Comparison of ENCODE assay signal across 20 cellular contexts in genomic region chr9:121178676-121179372, GRCh38. TPM values are rescaled to one million over a fixed set of nuclear protein-coding genes. Genes with fewer than 3 reads are reported as not detected.
A peak's percentile ranks its signal among the peaks of the same experiment; 100 is the strongest.
DNase-seq lines count a peak whose midpoint lies in the region; ATAC-seq, FAIRE-seq and TF ChIP-seq lines count a peak whose summit lies in the region.
"Had no signal": no experiment of that assay in that cellular context is flagged by ENCODE, and none has a peak within 500 bp of the region (broad histone marks: within the 10 kb centered on the region; RNA-seq: fewer than 3 reads in every experiment).

No MANE protein-coding gene starts in this region.

- H3K27ac Mint-ChIP-seq in activated naive CD4-positive, alpha-beta T cell treated with anti-CD3 and anti-CD28 coated beads, Interleukin-2, amount 50 U/mL, for 24 hours, result peak overlapping the region; percentile 79
- H3K27ac Mint-ChIP-seq in activated naive CD8-positive, alpha-beta T cell, result peak overlapping the region; percentile 67
- H3K27ac Mint-ChIP-seq: activated naive CD8-positive, alpha-beta T cell treated with anti-CD3 and anti-CD28 coated beads, Interleukin-2, amount 10 ng/mL, durations not matched to agents 7 days and 5 days had no signal

- peaks cover 18% of the 10 kb centered on the region for H3K4me1 Mint-ChIP-seq in activated naive CD4-positive, alpha-beta T cell treated with anti-CD3 and anti-CD28 coated beads, Interleukin-2, amount 50 U/mL, for 24 hours
- H3K4me1 Mint-ChIP-seq in activated naive CD8-positive, alpha-beta T cell (ENCODE audit: low read depth), result peaks cover 23% of the 10 kb centered on the region
- H3K4me1 Mint-ChIP-seq: activated naive CD8-positive, alpha-beta T cell treated with anti-CD3 and anti-CD28 coated beads, Interleukin-2, amount 10 ng/mL, durations not matched to agents 7 days and 5 days had no signal

- no peaks in the 10 kb centered on the region for H3K27me3 ChIP-seq in HepG2 (ENCODE audit: control insufficient read depth in 1 of 2, insufficient read depth in 2 of 2, low read length in 2 of 2)
- no peaks in the 10 kb centered on the region for H3K27me3 ChIP-seq in upper lobe of right lung
- H3K27me3 ChIP-seq: stomach had no signal

- H3K79me2 ChIP-seq in HepG2 (ENCODE audit: insufficient read depth, low read length), result peaks cover 25% of the 10 kb centered on the region

- no peak; the same call in 2 of the 3 replicates for ATAC-seq in HepG2
- ATAC-seq in upper lobe of right lung, result peak; percentile 38
- no peak for ATAC-seq in GM19467 (IDR thresholded peaks at IDR 0.05; ENCODE audit: unreplicated experiment)
- no peak for ATAC-seq in HG02973 (IDR thresholded peaks at IDR 0.05; ENCODE audit: unreplicated experiment)
- ATAC-seq: right cardiac atrium had no signal

- peak overlapping the region; percentile 25; the same call in 1 of the 2 replicates for H3K4me2 ChIP-seq in HepG2 (ENCODE audit: low read depth, low read length)

- DNase-seq in activated naive CD4-positive, alpha-beta T cell treated with Interleukin-2 at 50 U/mL for 16 hours, result no peak
- DNase-seq in HepG2 (ENCODE audit: low spot score) (no peak), upper lobe of right lung (no peak), SIG-M5 treated with dmso at 0.1 percent for 504 hours (lab: John Stamatoyannopoulos, UW; ENCODE audit: unreplicated experiment) (no peak)
- DNase-seq: activated naive CD8-positive, alpha-beta T cell treated with anti-CD3 and anti-CD28 coated beads, Interleukin-2, amount 10 ng/mL, durations not matched to agents 7 days and 5 days; dermis blood vessel endothelial cell; GDM1; GOT3; NCI-H1048; NCI-H2081 treated with DMSO at 0.1 percent for 48 hours; NCI-H526; right cardiac atrium; Right ventricle myocardium superior; stomach had no signal

- POLR2A ChIA-PET in HepG2 (lab: Yijun Ruan, JAX), result no interaction called here

- H3K9me3 Mint-ChIP-seq in activated naive CD4-positive, alpha-beta T cell treated with anti-CD3 and anti-CD28 coated beads, Interleukin-2, amount 50 U/mL, for 24 hours, result no peaks in the 10 kb centered on the region
- H3K9me3 Mint-ChIP-seq in activated naive CD8-positive, alpha-beta T cell (ENCODE audit: low read depth), result no peaks in the 10 kb centered on the region
- H3K9me3 Mint-ChIP-seq: activated naive CD8-positive, alpha-beta T cell treated with anti-CD3 and anti-CD28 coated beads, Interleukin-2, amount 10 ng/mL, durations not matched to agents 7 days and 5 days had no signal

- H3K4me3 Mint-ChIP-seq in activated naive CD4-positive, alpha-beta T cell treated with anti-CD3 and anti-CD28 coated beads, Interleukin-2, amount 50 U/mL, for 24 hours, result no peak overlapping the region
- H3K4me3 Mint-ChIP-seq in activated naive CD8-positive, alpha-beta T cell, result no peak overlapping the region
- H3K4me3 Mint-ChIP-seq: activated naive CD8-positive, alpha-beta T cell treated with anti-CD3 and anti-CD28 coated beads, Interleukin-2, amount 10 ng/mL, durations not matched to agents 7 days and 5 days had no signal

- TF ChIP-seq POLR2A in HepG2 (IDR thresholded peaks at IDR 0.05; ENCODE audit: insufficient read depth in 1 of 2, low read depth in 2 of 2, low read length in 2 of 2), result no peak

- no peak for TF ChIP-seq RAD21 in HepG2 (CRISPR knock-in tag; IDR thresholded peaks at IDR 0.05)

- H3K36me3 Mint-ChIP-seq in activated naive CD4-positive, alpha-beta T cell treated with anti-CD3 and anti-CD28 coated beads, Interleukin-2, amount 50 U/mL, for 24 hours, result peaks cover 17% of the 10 kb centered on the region
- H3K36me3 Mint-ChIP-seq in activated naive CD8-positive, alpha-beta T cell, result peaks cover 5% of the 10 kb centered on the region

- H4K20me1 ChIP-seq in HepG2 (ENCODE audit: insufficient read depth, low read length), result 0 out of 2 replicates have a peak, but pooled peaks cover 2% of the 10 kb centered on the region

- 87% methylated on average over 6 of the region's 6 CpGs for WGBS in HepG2 (ENCODE audit: low lambda C conversion rate)

- no peak overlapping the region for H3K9ac ChIP-seq in HepG2 (ENCODE audit: insufficient read depth, low read depth, low read length)

- TF ChIP-seq EP300 in HepG2 (IDR thresholded peaks at IDR 0.05; ENCODE audit: low read depth in 2 of 2, low read length in 2 of 2), result no peak
- no peak for TF ChIP-seq EP300 in HepG2 (CRISPR knock-in tag; IDR thresholded peaks at IDR 0.05; ENCODE audit: borderline replicate concordance)

- intact Hi-C loops in HepG2 (cut with micrococcal nuclease; ENCODE audit: unreplicated experiment) (no loop called here), upper lobe of right lung (cut with DNase I) (no loop called here)

- H3K36me3 ChIP-seq in HepG2 (replicated peaks in 1 of 2; ENCODE audit: control insufficient read depth in 1 of 2, insufficient read depth in 2 of 2, low read length in 2 of 2) (peaks cover 4 to 8% of the 10 kb centered on the region in 2 experiments; a peak in 4 of 5 replicates), upper lobe of right lung (peaks cover 76% of the 10 kb centered on the region)

- no peak overlapping the region for H2AFZ ChIP-seq in HepG2 (ENCODE audit: low read length)

- peaks cover 61% of the 10 kb centered on the region for H3K4me1 ChIP-seq in HepG2 (ENCODE audit: insufficient read depth, low read length)
- H3K4me1 ChIP-seq in upper lobe of right lung, result peaks cover 11% of the 10 kb centered on the region

- H3K4me3 ChIP-seq in HepG2 (replicated peaks in 1 of 3; ENCODE audit: insufficient read depth in 1 of 3, low read depth in 2 of 3, low read length in 3 of 3), result no peak overlapping the region
- H3K4me3 ChIP-seq in upper lobe of right lung, result no peak overlapping the region
- H3K4me3 ChIP-seq: stomach had no signal

- FAIRE-seq in HepG2 (lab: Jason Lieb, UNC), result no peak
- FAIRE-seq: bronchial epithelial cell, urothelium cell line had no signal

- no TSS peak for BruUV-seq in HepG2 (replicated peaks; lab: Mats Ljungman, UMichigan)

- H3K27ac ChIP-seq in HepG2 (ENCODE audit: extremely low read length, insufficient read depth, low read length) (peak overlapping the region; percentile 31), upper lobe of right lung (no peak overlapping the region)
- H3K27ac ChIP-seq: stomach had no signal

- H3K9me3 ChIP-seq in HepG2 (ENCODE audit: low read length) (no peaks in the 10 kb centered on the region), upper lobe of right lung (no peaks in the 10 kb centered on the region)
- H3K9me3 ChIP-seq: stomach had no signal

- in situ Hi-C loops in HepG2 (cut with HindIII; ENCODE audit: extremely low pct_ligation_motif_present, low pct_unique_long_range_greater_than_20kb), result no loop called here

- TF ChIP-seq CTCF in HepG2 (CRISPR knock-in tag; IDR thresholded peaks at IDR 0.05) (no peak), upper lobe of right lung (IDR thresholded peaks at IDR 0.05) (no peak)

- H3K27me3 Mint-ChIP-seq in activated naive CD4-positive, alpha-beta T cell treated with anti-CD3 and anti-CD28 coated beads, Interleukin-2, amount 50 U/mL, for 24 hours, result no peaks in the 10 kb centered on the region
- H3K27me3 Mint-ChIP-seq in activated naive CD8-positive, alpha-beta T cell, result no peaks in the 10 kb centered on the region
- H3K27me3 Mint-ChIP-seq: activated naive CD8-positive, alpha-beta T cell treated with anti-CD3 and anti-CD28 coated beads, Interleukin-2, amount 10 ng/mL, durations not matched to agents 7 days and 5 days had no signal

- CTCF ChIA-PET in HepG2 (lab: Yijun Ruan, JAX; ENCODE audit: low intra/inter-chr PET ratio, low total read pairs), result no interaction called here

TF ChIP-seq in HepG2, 621 proteins besides CTCF, POLR2A, EP300 and RAD21 (continues in another document):
- no peak for TF ChIP-seq NFATC3 (CRISPR knock-in tag; IDR thresholded peaks at IDR 0.05)
- no peak for TF ChIP-seq CC2D1A (CRISPR knock-in tag; IDR thresholded peaks at IDR 0.05)

RNA-seq across cellular contexts. Expression of gene RAB14, which starts 22.8 kb away (rescaled TPM):
- total RNA-seq in HepG2 (2016; rRNA removed; fragmentation: Illumina TruSeq; extraction: Trizol), result 19.3 and 42.2 TPM in 2 replicates
- 2.8 and 4.0 TPM in 2 replicates for total RNA-seq in HepG2 (2016; cell fraction: cytosol; rRNA removed; fragmentation: Illumina TruSeq; extraction: Trizol; ENCODE audit: low read depth)
- total RNA-seq in HepG2 (2016; cell fraction: insoluble cytoplasmic fraction; rRNA removed; fragmentation: Illumina TruSeq; extraction: Trizol), result 18.4 and 42.0 TPM in 2 replicates
- total RNA-seq in HepG2 (2016; cell fraction: membrane; rRNA removed; fragmentation: Illumina TruSeq; extraction: Trizol), result 18.7 and 20.5 TPM in 2 replicates
- total RNA-seq in HepG2 (2016; cell fraction: nucleus; rRNA removed; fragmentation: Illumina TruSeq; extraction: Trizol), result 24.4 and 28.8 TPM in 2 replicates
- polyA plus RNA-seq in HepG2 (2011; rRNA removed), result 15.3 and 17.4 TPM in 2 replicates
- 6.4 and 13.9 TPM in 2 replicates for polyA plus RNA-seq in HepG2 (2011; cell fraction: cytosol; rRNA removed)
- 9.5 and 11.9 TPM in 2 replicates for polyA plus RNA-seq in HepG2 (2011; cell fraction: nucleus; rRNA removed)
- 31.9 and 33.9 TPM in 2 replicates for polyA plus RNA-seq in HepG2 (2012)
- polyA plus RNA-seq in HepG2 (2016; cell fraction: cytosol; fragmentation: Illumina TruSeq; extraction: Trizol; ENCODE audit: low read depth), result 2.7 and 2.8 TPM in 2 replicates
- polyA plus RNA-seq in HepG2 (2016; cell fraction: insoluble cytoplasmic fraction; fragmentation: Illumina TruSeq; extraction: Trizol; ENCODE audit: low read depth), result 58.3 and 63.3 TPM in 2 replicates
- 12.2 and 12.7 TPM in 2 replicates for polyA plus RNA-seq in HepG2 (2016; cell fraction: membrane; fragmentation: Illumina TruSeq; extraction: Trizol; ENCODE audit: low read depth)
- polyA plus RNA-seq in HepG2 (2016; cell fraction: nucleus; fragmentation: Illumina TruSeq; extraction: Trizol; ENCODE audit: insufficient read depth, low read depth), result 39.9 TPM in 2 replicates
- 8.0 and 11.9 TPM in 2 replicates for polyA minus RNA-seq in HepG2 (2011; rRNA and poly(A)+ RNA removed; ENCODE audit: low replicate concordance)
- polyA minus RNA-seq in HepG2 (2011; cell fraction: cytosol; rRNA and poly(A)+ RNA removed), result 14.1 and 21.2 TPM in 2 replicates
- 18.9 and 25.6 TPM in 2 replicates for polyA minus RNA-seq in HepG2 (2011; cell fraction: nucleus; rRNA and poly(A)+ RNA removed)
- total RNA-seq in upper lobe of right lung, result 104 TPM
